Comparison of ENCODE assay signal across 27 cellular contexts in the genomic region with DNA sequence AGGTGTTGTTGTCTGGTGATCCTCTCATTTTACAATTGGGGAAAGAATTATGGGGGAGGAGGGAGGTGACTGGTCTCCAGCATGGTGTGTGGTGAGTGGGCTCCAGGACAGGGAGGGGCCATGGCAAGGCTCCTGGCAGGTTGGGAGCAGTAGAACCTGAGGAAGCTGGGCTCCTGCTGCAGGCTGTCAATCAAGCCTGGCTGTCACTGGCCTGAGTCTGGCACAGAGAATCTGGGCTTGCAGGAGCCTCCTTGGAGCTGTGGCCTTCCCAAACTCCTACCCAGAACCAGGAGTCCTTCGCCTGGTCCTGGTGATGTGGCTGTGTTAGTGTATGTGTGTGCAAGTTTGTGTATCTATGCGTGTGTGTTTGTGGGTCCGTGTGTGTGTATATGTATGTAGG.
"Had no signal": no experiment of that assay in that cellular context is flagged by ENCODE, and none has a peak within 500 bp of the region (broad histone marks: within the 10 kb centered on the region; RNA-seq: fewer than 3 reads in every experiment).

No MANE protein-coding gene starts in this region.

- H3K27me3 ChIP-seq: colonic mucosa had no signal

- H3K4me1 ChIP-seq: colonic mucosa, esophagus muscularis mucosa, esophagus squamous epithelium, foreskin keratinocyte, gastrocnemius medialis, gastroesophageal sphincter, heart left ventricle, heart right ventricle had no signal

- H3K4me3 ChIP-seq: colonic mucosa, coronary artery, dorsolateral prefrontal cortex, esophagus muscularis mucosa, esophagus squamous epithelium, gastrocnemius medialis, gastroesophageal sphincter, heart left ventricle, heart right ventricle had no signal

- H3K36me3 ChIP-seq: colonic mucosa, esophagus muscularis mucosa, esophagus squamous epithelium, gastrocnemius medialis, gastroesophageal sphincter, heart left ventricle, heart right ventricle had no signal

- H3K9me3 ChIP-seq: colonic mucosa, esophagus muscularis mucosa, esophagus squamous epithelium, gastrocnemius medialis, gastroesophageal sphincter, heart left ventricle, heart right ventricle had no signal

- ATAC-seq: effector memory CD8-positive, alpha-beta T cell; esophagus mucosa; foreskin keratinocyte; gastrocnemius medialis; gastroesophageal sphincter; heart left ventricle; heart right ventricle had no signal

- H3K27ac ChIP-seq: colonic mucosa, coronary artery, dorsolateral prefrontal cortex, epithelial cell of prostate, esophagus muscularis mucosa, esophagus squamous epithelium, foreskin keratinocyte, gastrocnemius medialis, gastroesophageal sphincter, heart left ventricle, heart right ventricle had no signal

- DNase-seq: colonic mucosa; cortex of kidney; dermis blood vessel endothelial cell; dorsolateral prefrontal cortex; effector CD4-positive, alpha-beta T cell; effector CD8-positive, alpha-beta T cell; effector memory CD4-positive, alpha-beta T cell; effector memory CD8-positive, alpha-beta T cell; endodermal cell; esophagus squamous epithelium; foreskin fibroblast; foreskin keratinocyte; foreskin melanocyte; gastrocnemius medialis; glutamatergic neuron; head of caudate nucleus; heart left ventricle; heart right ventricle had no signal

- FAIRE-seq: colon, endometrium, endothelial cell of umbilical vein, frontal cortex had no signal
